8 cellular contexts compared by ENCODE assay signal in genomic region chr2:65779021-65779420, GRCh38.
"Had no signal": no experiment of that assay in that cellular context is flagged by ENCODE, and none has a peak within 500 bp of the region (broad histone marks: within the 10 kb centered on the region; RNA-seq: fewer than 3 reads in every experiment).

No MANE protein-coding gene starts in this region.

- DNase-seq: GM23248, GOT3, H7, HFFc6, IMR-90, KG1 had no signal

- H3K36me3 ChIP-seq: HAP-1 had no signal

- H3K27ac ChIP-seq: GM23248 had no signal

- H3K9me3 Mint-ChIP-seq: HFFc6 had no signal

- H3K9me3 ChIP-seq: HAP-1 had no signal

- H3K27ac Mint-ChIP-seq: HFFc6 had no signal

- H3K4me3 Mint-ChIP-seq: HFFc6 had no signal

- H2AFZ ChIP-seq: GM23248 had no signal

- H3K4me3 ChIP-seq: GM23248, HAP-1, K562 had no signal

- H3K4me1 ChIP-seq: HAP-1 had no signal
